ENCODE assay signal across 1 cellular context in the genomic region with DNA sequence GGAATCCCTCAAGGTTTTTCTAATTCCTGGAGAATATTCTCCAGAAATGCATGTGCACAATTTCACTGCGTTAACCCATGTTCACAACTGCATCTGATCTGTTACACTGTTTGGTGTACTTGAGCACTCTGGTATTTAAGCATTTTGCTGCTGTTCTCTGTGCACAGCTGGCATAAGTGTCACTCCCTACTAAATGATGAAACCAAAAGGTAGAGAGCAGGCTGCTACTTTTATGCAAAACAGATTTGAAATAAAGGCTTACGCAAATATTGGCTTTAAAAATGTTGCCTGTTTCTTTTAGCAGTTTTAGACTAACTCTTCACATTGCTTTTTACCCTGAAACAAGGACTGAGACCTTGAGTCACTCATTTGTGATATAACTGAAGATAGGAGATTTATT.
TF ChIP-seq lines count a peak whose summit lies in the region.

No MANE protein-coding gene starts in this region.

TF ChIP-seq in GM23338, 12 proteins besides CTCF, POLR2A, EP300 and RAD21 (continued from another document):
- TF ChIP-seq STAT1 (IDR thresholded peaks at IDR 0.05; ENCODE audit: unreplicated experiment) (no peak), ZNF331 (CRISPR knock-in tag; IDR thresholded peaks at IDR 0.05; ENCODE audit: low read depth) (no peak), ETS1 (IDR thresholded peaks at IDR 0.05) (no peak), ZNF462 (CRISPR knock-in tag; IDR thresholded peaks at IDR 0.05) (no peak), NANOG (IDR thresholded peaks at IDR 0.05; ENCODE audit: borderline replicate concordance) (no peak)
